ENCODE assay signal across 20 cellular contexts in genomic region chr10:119153041-119153440, GRCh38. TPM values are rescaled to one million over a fixed set of nuclear protein-coding genes. Genes with fewer than 3 reads are reported as not detected.
DNase-seq lines count a peak whose midpoint lies in the region; ATAC-seq and TF ChIP-seq lines count a peak whose summit lies in the region.
"Had no signal": no experiment of that assay in that cellular context is flagged by ENCODE, and none has a peak within 500 bp of the region (broad histone marks: within the 10 kb centered on the region; RNA-seq: fewer than 3 reads in every experiment).

No MANE protein-coding gene starts in this region.

- H3K27ac ChIP-seq in heart right ventricle (no peak overlapping the region), psoas muscle (no peak overlapping the region)
- H3K27ac ChIP-seq: 22Rv1, BLaER1, C4-2B had no signal

- 83 to 87% methylated on average over 5 of the region's 5 CpGs for WGBS in heart right ventricle, 2 donors
- WGBS in psoas muscle, 3 donors: 57 to 67% (median 60%) methylated on average over 5 of the region's 5 CpGs

- no peak overlapping the region for H3K4me3 Mint-ChIP-seq in activated T-cell treated with anti-CD3 and anti-CD28 coated beads, Interleukin-2, amount 50 U/mL, for 72 hours
- no peak overlapping the region for H3K4me3 Mint-ChIP-seq in activated T-cell treated with anti-CD3 and anti-CD28 coated beads, Interleukin-2, amount 50 U/mL, for 24 hours
- H3K4me3 Mint-ChIP-seq: B cell; CD4-positive, CD25-positive, alpha-beta regulatory T cell; CD8-positive, alpha-beta T cell; GM23338; H9 had no signal

- H3K4me1 ChIP-seq in heart right ventricle (no peaks in the 10 kb centered on the region), psoas muscle (no peaks in the 10 kb centered on the region)
- H3K4me1 ChIP-seq: Caco-2 had no signal

- H3K27me3 ChIP-seq in heart right ventricle (no peaks in the 10 kb centered on the region), psoas muscle (ENCODE audit: insufficient read depth in 3 of 3, low read length in 2 of 3) (no peaks in the 10 kb centered on the region)
- H3K27me3 ChIP-seq: BLaER1 had no signal

- H3K27me3 Mint-ChIP-seq in activated T-cell treated with anti-CD3 and anti-CD28 coated beads, Interleukin-2, amount 50 U/mL, for 72 hours (ENCODE audit: low read depth): no peaks in the 10 kb centered on the region
- no peaks in the 10 kb centered on the region for H3K27me3 Mint-ChIP-seq in activated T-cell treated with anti-CD3 and anti-CD28 coated beads, Interleukin-2, amount 50 U/mL, for 24 hours
- H3K27me3 Mint-ChIP-seq: B cell; CD4-positive, CD25-positive, alpha-beta regulatory T cell had no signal

- no peak overlapping the region for H3K4me3 ChIP-seq in heart right ventricle
- no peak overlapping the region for H3K4me3 ChIP-seq in psoas muscle
- H3K4me3 ChIP-seq: BLaER1, GM23338 had no signal

- peaks cover 0 to 100% (median 62%) of the 10 kb centered on the region in 9 donors for H3K36me3 ChIP-seq in heart right ventricle
- peaks cover 22 to 100% of the 10 kb centered on the region in 2 donors for H3K36me3 ChIP-seq in psoas muscle (ENCODE audit: insufficient read depth in 1 of 2, low read depth in 1 of 2)

- H3K4me1 Mint-ChIP-seq in activated T-cell treated with anti-CD3 and anti-CD28 coated beads, Interleukin-2, amount 50 U/mL, for 72 hours (ENCODE audit: low read depth): peaks cover 4% of the 10 kb centered on the region
- H3K4me1 Mint-ChIP-seq in activated T-cell treated with anti-CD3 and anti-CD28 coated beads, Interleukin-2, amount 50 U/mL, for 24 hours (ENCODE audit: low read depth): no peaks in the 10 kb centered on the region
- H3K4me1 Mint-ChIP-seq: B cell, GM23338, H9 had no signal

- no peak for TF ChIP-seq CTCF in heart right ventricle (IDR thresholded peaks at IDR 0.05)
- TF ChIP-seq CTCF in psoas muscle (IDR thresholded peaks at IDR 0.05): no peak

- no peaks in the 10 kb centered on the region for H3K9me3 ChIP-seq in heart right ventricle
- H3K9me3 ChIP-seq in psoas muscle: no peaks in the 10 kb centered on the region
- H3K9me3 ChIP-seq: BLaER1, Caco-2 had no signal

- intact Hi-C loops in left ventricle myocardium superior (cut with micrococcal nuclease): no loop called here
- intact Hi-C loops in heart right ventricle (cut with DNase I): no loop called here
- intact Hi-C loops in psoas muscle (cut with DNase I): no loop called here

- ATAC-seq in activated T-cell treated with anti-CD3 and anti-CD28 coated beads, Interleukin-2, amount 50 U/mL, for 72 hours (replicated peaks in 1 of 2): no peak
- ATAC-seq in left ventricle myocardium superior (peak; percentile 23), heart right ventricle (no peak), psoas muscle (peak; percentile 36 to 83 (median 70)), GM18909 (IDR thresholded peaks at IDR 0.05; ENCODE audit: poor library complexity, unreplicated experiment) (no peak), GM21528 (IDR thresholded peaks at IDR 0.05; ENCODE audit: low FRiP score, unreplicated experiment) (no peak)
- ATAC-seq: CD8-positive, alpha-beta T cell; GM23338; HCT116 had no signal

- peaks cover 10 to 36% of the 10 kb centered on the region in 2 donors for H3K36me3 Mint-ChIP-seq in activated T-cell treated with anti-CD3 and anti-CD28 coated beads, Interleukin-2, amount 50 U/mL, for 72 hours (ENCODE audit: insufficient read depth in 2 of 2)
- H3K36me3 Mint-ChIP-seq in activated T-cell treated with anti-CD3 and anti-CD28 coated beads, Interleukin-2, amount 50 U/mL, for 24 hours (ENCODE audit: low read depth): peaks cover 95% of the 10 kb centered on the region

- peak overlapping the region; percentile 80 for H3K27ac Mint-ChIP-seq in activated T-cell treated with anti-CD3 and anti-CD28 coated beads, Interleukin-2, amount 50 U/mL, for 72 hours
- no peak overlapping the region for H3K27ac Mint-ChIP-seq in activated T-cell treated with anti-CD3 and anti-CD28 coated beads, Interleukin-2, amount 50 U/mL, for 24 hours
- H3K27ac Mint-ChIP-seq: B cell; CD8-positive, alpha-beta T cell; GM23338; H9 had no signal

- H3K9me3 Mint-ChIP-seq in activated T-cell treated with anti-CD3 and anti-CD28 coated beads, Interleukin-2, amount 50 U/mL, for 72 hours: no peaks in the 10 kb centered on the region
- H3K9me3 Mint-ChIP-seq in activated T-cell treated with anti-CD3 and anti-CD28 coated beads, Interleukin-2, amount 50 U/mL, for 24 hours: no peaks in the 10 kb centered on the region
- H3K9me3 Mint-ChIP-seq: CD8-positive, alpha-beta T cell; GM23338; H9 had no signal

- DNase-seq in activated T-cell treated with anti-CD3 and anti-CD28 coated beads, Interleukin-2, amount 50 U/mL, for 72 hours: no peak
- no peak for DNase-seq in activated T-cell treated with anti-CD3 and anti-CD28 coated beads, Interleukin-2, amount 50 U/mL, for 24 hours
- no peak for DNase-seq in left ventricle myocardium superior
- DNase-seq in heart right ventricle: no peak
- DNase-seq in psoas muscle: no peak
- no peak for DNase-seq in NCI-H526 treated with DMSO at 0.1 percent for 48 hours (lab: John Stamatoyannopoulos, UW)
- DNase-seq: Caco-2; CD4-positive, CD25-positive, alpha-beta regulatory T cell; CD8-positive, alpha-beta T cell; DMS153; DND-41; H9 had no signal

RNA-seq across cellular contexts. Expression of gene SFXN4, which starts 12.5 kb away (rescaled TPM):
- total RNA-seq in activated T-cell treated with anti-CD3 and anti-CD28 coated beads, Interleukin-2, amount 50 U/mL, for 72 hours: 10 to 100 TPM; 31.0 to 35.1 TPM
- total RNA-seq in left ventricle myocardium superior: 43.0 TPM
- 10 to 100 TPM; 32.3 to 53.1 (median 43.3) TPM for total RNA-seq in heart right ventricle
- 10 to 100 TPM; 65.6 to 95.2 TPM for polyA plus RNA-seq in heart right ventricle
- 10 to 100 TPM; 37.1 to 48.9 (median 43.9) TPM for total RNA-seq in psoas muscle
- polyA plus RNA-seq in psoas muscle: 10 to 100 TPM; 49.0 to 67.2 (median 65.7) TPM

RNA-seq across cellular contexts. Expression of gene PRDX3, which starts 25.6 kb away (rescaled TPM):
- 100 to 1,000 TPM; 125 to 134 TPM for total RNA-seq in activated T-cell treated with anti-CD3 and anti-CD28 coated beads, Interleukin-2, amount 50 U/mL, for 72 hours
- total RNA-seq in left ventricle myocardium superior: 288 TPM
- total RNA-seq in heart right ventricle: 100 to 1,000 TPM; 217 to 323 (median 286) TPM
- 100 to 1,000 TPM in 1 of 2 donors, 10 to 100 TPM in 1; 75.4 to 185 TPM for polyA plus RNA-seq in heart right ventricle
- total RNA-seq in psoas muscle: 100 to 1,000 TPM; 186 to 212 (median 201) TPM
- 100 to 1,000 TPM; 182 to 331 (median 204) TPM for polyA plus RNA-seq in psoas muscle

RNA-seq across cellular contexts. Expression of gene DENND10, which starts 49.1 kb away (rescaled TPM):
- total RNA-seq in activated T-cell treated with anti-CD3 and anti-CD28 coated beads, Interleukin-2, amount 50 U/mL, for 72 hours: 10 to 100 TPM; 39.4 to 41.3 TPM
- 19.7 TPM for total RNA-seq in left ventricle myocardium superior
- 10 to 100 TPM; 17.1 to 28.4 (median 23.4) TPM for total RNA-seq in heart right ventricle
- polyA plus RNA-seq in heart right ventricle: 10 to 100 TPM; 10.7 to 13.6 TPM
- total RNA-seq in psoas muscle: 10 to 100 TPM; 13.9 to 22.1 (median 20.1) TPM
- 10 to 100 TPM in 2 of 3 donors, 1 to 10 TPM in 1; 6.6 to 27.9 (median 12.9) TPM for polyA plus RNA-seq in psoas muscle

RNA-seq across cellular contexts. Expression of gene GRK5, which starts 54.3 kb away (rescaled TPM):
- total RNA-seq in activated T-cell treated with anti-CD3 and anti-CD28 coated beads, Interleukin-2, amount 50 U/mL, for 72 hours: 10 to 100 TPM; 24.8 to 28.1 TPM
- total RNA-seq in left ventricle myocardium superior: 43.4 TPM
- total RNA-seq in heart right ventricle: 10 to 100 TPM; 11.8 to 80.5 (median 32.5) TPM
- 10 to 100 TPM; 19.4 to 20.2 TPM for polyA plus RNA-seq in heart right ventricle
- 10 to 100 TPM in 2 of 4 donors, 1 to 10 TPM in 2; 8.0 to 15.5 (median 10.1) TPM for total RNA-seq in psoas muscle
- polyA plus RNA-seq in psoas muscle: 1 to 10 TPM; 7.0 to 7.7 (median 7.3) TPM

Comparison
In these comparisons a context has a peak if more than half of its experiments do, and no peak if none do; other contexts are left out.
1. ATAC-seq: peak in left ventricle myocardium superior (single experiment) and psoas muscle (4 of 4); none in activated T-cell treated with anti-CD3 and anti-CD28 coated beads, Interleukin-2, amount 50 U/mL, for 72 hours (0 of 2), heart right ventricle (0 of 8), GM18909 (single experiment) and GM21528 (single experiment).